In genomic region chr12:6211421-6211869, GRCh38 we compare ENCODE assay signal across 10 cellular contexts. TPM values are rescaled to one million over a fixed set of nuclear protein-coding genes. Genes with fewer than 3 reads are reported as not detected.
DNase-seq lines count a peak whose midpoint lies in the region; ATAC-seq and TF ChIP-seq lines count a peak whose summit lies in the region.
"Had no signal": no experiment of that assay in that cellular context is flagged by ENCODE, and none has a peak within 500 bp of the region (broad histone marks: within the 10 kb centered on the region; RNA-seq: fewer than 3 reads in every experiment).

No MANE protein-coding gene starts in this region.

- H3K9me3 Mint-ChIP-seq in dendritic cell treated with granulocyte-macrophage colony-stimulating factor and Interleukin-4, amounts not matched to agents 40 ng/mL and 50 ng/mL, for 4 days, result no peaks in the 10 kb centered on the region
- no peaks in the 10 kb centered on the region for H3K9me3 Mint-ChIP-seq in mesothelial cell of epicardium
- no peaks in the 10 kb centered on the region for H3K9me3 Mint-ChIP-seq in naive thymus-derived CD8-positive, alpha-beta T cell
- H3K9me3 Mint-ChIP-seq: stimulated activated memory B cell treated with anti-CD40 and anti-IgM and Interleukin-4, amounts not matched to agents 10 μg/mL and 1 μg/mL and 100 μg/mL, for 72 hours had no signal

- TF ChIP-seq CTCF in mesothelial cell of epicardium (IDR thresholded peaks at IDR 0.05; ENCODE audit: unreplicated experiment) (no peak), upper lobe of left lung (IDR thresholded peaks at IDR 0.05) (no peak)

- H3K9ac ChIP-seq in HUES6 (ENCODE audit: low read length), result no peak overlapping the region

- no peak overlapping the region for H3K4me3 Mint-ChIP-seq in dendritic cell treated with granulocyte-macrophage colony-stimulating factor and Interleukin-4, amounts not matched to agents 40 ng/mL and 50 ng/mL, for 4 days
- no peak overlapping the region for H3K4me3 Mint-ChIP-seq in mesothelial cell of epicardium
- H3K4me3 Mint-ChIP-seq in naive thymus-derived CD8-positive, alpha-beta T cell, result no peak overlapping the region
- H3K4me3 Mint-ChIP-seq: stimulated activated memory B cell treated with anti-CD40 and anti-IgM and Interleukin-4, amounts not matched to agents 10 μg/mL and 1 μg/mL and 100 μg/mL, for 72 hours had no signal

- H3K36me3 ChIP-seq in HUES6 (ENCODE audit: control insufficient read depth, insufficient read depth, low read length), result peaks cover 26% of the 10 kb centered on the region; the same call in 1 of the 2 replicates
- H3K36me3 ChIP-seq in upper lobe of left lung, result peaks cover 3 to 18% (median 10%) of the 10 kb centered on the region in 4 donors

- peaks cover 35% of the 10 kb centered on the region for H3K36me3 Mint-ChIP-seq in dendritic cell treated with granulocyte-macrophage colony-stimulating factor and Interleukin-4, amounts not matched to agents 40 ng/mL and 50 ng/mL, for 4 days (ENCODE audit: low read depth)
- H3K36me3 Mint-ChIP-seq in mesothelial cell of epicardium, result no peaks in the 10 kb centered on the region
- no peaks in the 10 kb centered on the region for H3K36me3 Mint-ChIP-seq in naive thymus-derived CD8-positive, alpha-beta T cell

- peaks cover 47% of the 10 kb centered on the region for H3K4me1 Mint-ChIP-seq in dendritic cell treated with granulocyte-macrophage colony-stimulating factor and Interleukin-4, amounts not matched to agents 40 ng/mL and 50 ng/mL, for 4 days (ENCODE audit: low read depth)
- H3K4me1 Mint-ChIP-seq in mesothelial cell of epicardium, result peaks cover 39% of the 10 kb centered on the region
- H3K4me1 Mint-ChIP-seq in naive thymus-derived CD8-positive, alpha-beta T cell, result peaks cover 0 to 22% (median 10%) of the 10 kb centered on the region in 4 donors

- POLR2A ChIA-PET in naive thymus-derived CD8-positive, alpha-beta T cell (lab: Charles Lee), result interaction anchor here (2.5 kb wide), 1 partner anchor 10 kb away, joined by 9 read pairs; no protein-coding TSS in a partner anchor

- no peak for TF ChIP-seq POLR2A in upper lobe of left lung (IDR thresholded peaks at IDR 0.05)

- intact Hi-C loops in dendritic cell treated with granulocyte-macrophage colony-stimulating factor and Interleukin-4, amounts not matched to agents 40 ng/mL and 50 ng/mL, for 4 days (cut with micrococcal nuclease), result no loop called here

- WGBS in upper lobe of left lung, 2 donors, result 74 to 79% methylated on average over 14 of the region's 14 CpGs

- H3K27ac ChIP-seq in HUES6 (ENCODE audit: low read depth, low read length) (peak overlapping the region; percentile 57; the same call in 1 of the 2 replicates), upper lobe of left lung (peak overlapping the region in 3 of 4 donors; percentile 35 to 42 (median 37))

- TF ChIP-seq EP300 in upper lobe of left lung (IDR thresholded peaks at IDR 0.05), result no peak

- H3K4me3 ChIP-seq in HUES6 (ENCODE audit: low read depth, low read length) (no peak overlapping the region), upper lobe of left lung (no peak overlapping the region)

- peaks cover 26% of the 10 kb centered on the region for H3K27me3 Mint-ChIP-seq in dendritic cell treated with granulocyte-macrophage colony-stimulating factor and Interleukin-4, amounts not matched to agents 40 ng/mL and 50 ng/mL, for 4 days
- H3K27me3 Mint-ChIP-seq in mesothelial cell of epicardium (ENCODE audit: low read depth), result no peaks in the 10 kb centered on the region
- H3K27me3 Mint-ChIP-seq in naive thymus-derived CD8-positive, alpha-beta T cell, result peaks cover 0 to 11% (median 0%) of the 10 kb centered on the region in 5 donors
- H3K27me3 Mint-ChIP-seq: stimulated activated memory B cell treated with anti-CD40 and anti-IgM and Interleukin-4, amounts not matched to agents 10 μg/mL and 1 μg/mL and 100 μg/mL, for 72 hours had no signal

- no peaks in the 10 kb centered on the region for H3K27me3 ChIP-seq in HUES6 (ENCODE audit: control insufficient read depth, insufficient read depth, low read length)
- no peaks in the 10 kb centered on the region for H3K27me3 ChIP-seq in upper lobe of left lung

- peak overlapping the region; percentile 50 for H3K27ac Mint-ChIP-seq in dendritic cell treated with granulocyte-macrophage colony-stimulating factor and Interleukin-4, amounts not matched to agents 40 ng/mL and 50 ng/mL, for 4 days
- H3K27ac Mint-ChIP-seq in mesothelial cell of epicardium, result peak overlapping the region; percentile 39
- H3K27ac Mint-ChIP-seq in naive thymus-derived CD8-positive, alpha-beta T cell, result no peak overlapping the region

- peaks cover 79% of the 10 kb centered on the region for H3K4me1 ChIP-seq in HUES6 (ENCODE audit: control insufficient read depth, insufficient read depth, low read length)
- peaks cover 27 to 81% (median 65%) of the 10 kb centered on the region in 4 donors for H3K4me1 ChIP-seq in upper lobe of left lung

- ATAC-seq in upper lobe of left lung (ENCODE audit: low FRiP score in 2 of 2) (no peak), GM19395 (IDR thresholded peaks at IDR 0.05; ENCODE audit: unreplicated experiment) (no peak)
- ATAC-seq in naive thymus-derived CD8-positive, alpha-beta T cell, result no peak
- ATAC-seq: stimulated activated memory B cell treated with anti-CD40 and anti-IgM and Interleukin-4, amounts not matched to agents 10 μg/mL and 1 μg/mL and 100 μg/mL, for 72 hours had no signal

- H3K9me3 ChIP-seq in HUES6 (ENCODE audit: control insufficient read depth, insufficient read depth, low read depth, low read length), result no peaks in the 10 kb centered on the region
- no peaks in the 10 kb centered on the region for H3K9me3 ChIP-seq in upper lobe of left lung

- DNase-seq in mesothelial cell of epicardium (ENCODE audit: low spot score in 2 of 2, unreplicated experiment in 2 of 2), result no peak
- DNase-seq in upper lobe of left lung, result no peak
- DNase-seq in naive thymus-derived CD8-positive, alpha-beta T cell, result no peak
- DNase-seq in amygdala (lab: John Stamatoyannopoulos, UW), result no peak
- DNase-seq in stimulated activated CD4-positive, alpha-beta T cell treated with anti-CD3 and anti-CD28 coated beads, Interleukin-4, amount 100 ng/mL, for 1 hour, result no peak
- DNase-seq: GF-D8 had no signal

RNA-seq across cellular contexts. Expression of gene CD9, which starts 11.2 kb away (rescaled TPM):
- total RNA-seq in mesothelial cell of epicardium, result 20.0 to 22.6 TPM (median 22.3 TPM) in 3 replicates
- 100 to 1,000 TPM in 5 of 6 donors, 10 to 100 TPM in 1; 96.4 to 716 (median 484) TPM for total RNA-seq in upper lobe of left lung
- 10 to 100 TPM in 1 of 2 experiments, 1 to 10 TPM in 1; 7.9 to 11.7 TPM for total RNA-seq in naive thymus-derived CD8-positive, alpha-beta T cell
- polyA plus RNA-seq in naive thymus-derived CD8-positive, alpha-beta T cell, result 10 to 100 TPM; 23.4 to 43.4 (median 41.7) TPM

Comparison
In these comparisons a context has a peak if more than half of its experiments do, and no peak if none do; other contexts are left out.
1. H3K27ac Mint-ChIP-seq: peak in dendritic cell treated with granulocyte-macrophage colony-stimulating factor and Interleukin-4, amounts not matched to agents 40 ng/mL and 50 ng/mL, for 4 days (single experiment) and mesothelial cell of epicardium (single experiment); none in naive thymus-derived CD8-positive, alpha-beta T cell (0 of 10).